In genomic region chr14:23302290-23303225, GRCh38 we compare ENCODE assay signal across 8 cellular contexts. TPM values are rescaled to one million over a fixed set of nuclear protein-coding genes. Genes with fewer than 3 reads are reported as not detected.
DNase-seq lines count a peak whose midpoint lies in the region; ATAC-seq and TF ChIP-seq lines count a peak whose summit lies in the region.

TSS of gene PPP1R3E (minus strand) at chr14:23302859. CDS start at chr14:23302576, 283 bp downstream.

- H3K27ac Mint-ChIP-seq in activated T-helper 17 cell treated with anti-CD3 and anti-CD28 coated beads, Interleukin-2, amount 50 U/mL, for 72 hours, result peak within 1 kb of the TSS; percentile 96

- peaks cover 12% of the 10 kb centered on the region for H3K27me3 Mint-ChIP-seq in activated T-helper 17 cell treated with anti-CD3 and anti-CD28 coated beads, Interleukin-2, amount 50 U/mL, for 72 hours

- H3K4me1 Mint-ChIP-seq in activated T-helper 17 cell treated with anti-CD3 and anti-CD28 coated beads, Interleukin-2, amount 50 U/mL, for 72 hours, result peaks cover 10% of the 10 kb centered on the region

- TF ChIP-seq CTCF in foreskin keratinocyte (conservative IDR thresholded peaks at IDR 0.05), result no peak

- H3K27ac ChIP-seq in foreskin keratinocyte, result peak within 1 kb of the TSS; percentile 26
- peak within 1 kb of the TSS; percentile 91 for H3K27ac ChIP-seq in subcutaneous abdominal adipose tissue (ENCODE audit: low read depth, low read length)

- DNase-seq in DMS 273 (lab: John Stamatoyannopoulos, UW; ENCODE audit: unreplicated experiment) (peak; percentile 87), KG1 (lab: John Stamatoyannopoulos, UW) (peak; percentile 53), RKO (ENCODE audit: low spot score) (peak; percentile 71), foreskin keratinocyte (peak; percentile 32 to 63)

- no peaks in the 10 kb centered on the region for H3K9me3 Mint-ChIP-seq in activated T-helper 17 cell treated with anti-CD3 and anti-CD28 coated beads, Interleukin-2, amount 50 U/mL, for 72 hours

- ATAC-seq in GM21528 (IDR thresholded peaks at IDR 0.05; ENCODE audit: low FRiP score, unreplicated experiment), result peak; percentile 40
- peak; percentile 57 for ATAC-seq in activated T-helper 17 cell treated with anti-CD3 and anti-CD28 coated beads, Interleukin-2, amount 50 U/mL, for 72 hours (replicated peaks)
- peak; percentile 29 for ATAC-seq in foreskin keratinocyte

- no peaks in the 10 kb centered on the region for H3K9me3 ChIP-seq in neuron (ENCODE audit: low read length)
- H3K9me3 ChIP-seq in subcutaneous abdominal adipose tissue (ENCODE audit: control insufficient read depth in 5 of 5, low read length in 5 of 5), result no peaks in the 10 kb centered on the region

- H3K4me3 Mint-ChIP-seq in activated T-helper 17 cell treated with anti-CD3 and anti-CD28 coated beads, Interleukin-2, amount 50 U/mL, for 72 hours, result peak within 1 kb of the TSS; percentile 96

- H3K36me3 Mint-ChIP-seq in activated T-helper 17 cell treated with anti-CD3 and anti-CD28 coated beads, Interleukin-2, amount 50 U/mL, for 72 hours (ENCODE audit: low read depth), result peaks cover 49% of the 10 kb centered on the region

- H3K4me3 ChIP-seq in neuron (ENCODE audit: low read length), result peak within 1 kb of the TSS; percentile 60
- peak within 1 kb of the TSS; percentile 74 to 88 (median 81) for H3K4me3 ChIP-seq in subcutaneous abdominal adipose tissue (ENCODE audit: low read depth in 1 of 5, low read length in 5 of 5)

- H3K27me3 ChIP-seq in foreskin keratinocyte (no peaks in the 10 kb centered on the region), neuron (ENCODE audit: insufficient read depth, low read length) (no peaks in the 10 kb centered on the region), subcutaneous abdominal adipose tissue (ENCODE audit: control insufficient read depth in 5 of 5, insufficient read depth in 4 of 5, low read length in 5 of 5) (no peaks in the 10 kb centered on the region)

- H3K36me3 ChIP-seq in neuron (ENCODE audit: insufficient read depth, low read length), result peaks cover 9% of the 10 kb centered on the region
- H3K36me3 ChIP-seq in subcutaneous abdominal adipose tissue (ENCODE audit: control insufficient read depth in 5 of 5, insufficient read depth in 5 of 5, low read length in 5 of 5), result peaks cover 5 to 12% (median 8%) of the 10 kb centered on the region in 5 donors

- H2AFZ ChIP-seq in neuron (ENCODE audit: low read depth, low read length), result peak within 1 kb of the TSS; percentile 84

- peak within 1 kb of the TSS; percentile 38 to 88 (median 83) for H3K9ac ChIP-seq in subcutaneous abdominal adipose tissue (ENCODE audit: low read length in 5 of 5)

- H3K4me1 ChIP-seq in foreskin keratinocyte, result peaks cover 15% of the 10 kb centered on the region
- H3K4me1 ChIP-seq in neuron (ENCODE audit: insufficient read depth, low read length), result peaks cover 30% of the 10 kb centered on the region
- peaks cover 15 to 59% (median 52%) of the 10 kb centered on the region in 5 donors for H3K4me1 ChIP-seq in subcutaneous abdominal adipose tissue (ENCODE audit: control insufficient read depth in 5 of 5, insufficient read depth in 5 of 5, low read length in 5 of 5)

RNA-seq across cellular contexts. Expression of gene PPP1R3E, which starts in this region (rescaled TPM):
- 10 to 100 TPM; 21.1 to 68.8 TPM for total RNA-seq in activated T-helper 17 cell treated with anti-CD3 and anti-CD28 coated beads, Interleukin-2, amount 50 U/mL, for 72 hours
- 2.3 and 2.6 TPM in 2 replicates for total RNA-seq in foreskin keratinocyte
- polyA plus RNA-seq in foreskin keratinocyte, result 2.7 and 3.4 TPM in 2 replicates

Comparison
In these comparisons a context has a peak if more than half of its experiments do, and no peak if none do; other contexts are left out.
1. Peak in every context shown above with its lines: DNase-seq, ATAC-seq, H3K4me3 ChIP-seq and H3K27ac ChIP-seq.